20 cellular contexts compared by ENCODE assay signal in the genomic region with DNA sequence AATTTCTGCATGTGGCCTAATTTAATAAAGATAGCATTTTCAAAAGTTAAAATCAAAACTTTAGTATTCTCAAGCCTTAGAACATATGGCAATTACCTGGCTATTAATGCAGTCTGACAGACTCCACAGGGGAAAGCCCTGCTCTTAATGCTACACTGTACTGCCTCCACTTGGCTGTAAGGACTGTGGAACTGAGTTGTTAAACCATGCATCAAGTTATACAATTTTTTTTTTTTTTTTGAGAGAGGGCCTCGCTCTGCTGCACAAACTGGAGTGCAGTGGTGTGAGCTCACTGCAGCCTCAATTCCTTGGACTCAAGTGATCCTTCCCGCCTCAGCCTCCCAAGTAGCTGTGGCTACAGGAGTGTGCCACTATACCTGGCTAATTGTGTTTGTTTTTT.
"Had no signal": no experiment of that assay in that cellular context is flagged by ENCODE, and none has a peak within 500 bp of the region (broad histone marks: within the 10 kb centered on the region; RNA-seq: fewer than 3 reads in every experiment).

No MANE protein-coding gene starts in this region.

- ATAC-seq: activated CD4-positive, CD25-positive, alpha-beta regulatory T cell treated with anti-CD3 and anti-CD28 coated beads, Interleukin-2, amount 50 U/mL, for 24 hours; gastrocnemius medialis; right cardiac atrium; stimulated activated naive CD8-positive, alpha-beta T cell treated with anti-CD3 and anti-CD28 coated beads, Interleukin-15, Interleukin-2, amounts not matched to agents 100 U/mL and 50 U/mL, for 24 hours had no signal

- H3K4me1 ChIP-seq: esophagus muscularis mucosa, gastrocnemius medialis, parathyroid adenoma, upper lobe of left lung had no signal

- H3K27me3 ChIP-seq: esophagus muscularis mucosa, gastrocnemius medialis, upper lobe of left lung had no signal

- H3K79me2 ChIP-seq: parathyroid adenoma had no signal

- DNase-seq: activated CD4-positive, alpha-beta memory T cell treated with anti-CD3 and anti-CD28 coated beads, Interleukin-2, amount 10 ng/mL, durations not matched to agents 7 days and 5 days; activated CD4-positive, alpha-beta T cell treated with anti-CD3 and anti-CD28 coated beads, Interleukin-2, amount 10 ng/mL, durations not matched to agents 24 days and 14 days; activated gamma-delta T cell; activated naive CD4-positive, alpha-beta T cell treated with anti-CD3 and anti-CD28 coated beads, Interleukin-2, amount 50 U/mL, for 16 hours; central memory CD4-positive, alpha-beta T cell; gastrocnemius medialis; head of caudate nucleus; hypothalamus; nucleus accumbens; right cardiac atrium; stimulated activated CD4-positive, alpha-beta T cell treated with anti-CD3 and anti-CD28 coated beads, Interleukin-12 subunit alpha, Interleukin-12 subunit beta, amount 100 ng/mL, for 4 hours; stimulated activated CD4-positive, alpha-beta T cell treated with anti-CD3 and anti-CD28 coated beads, Interleukin-4, amount 100 ng/mL, for 4 hours; stimulated activated naive CD8-positive, alpha-beta T cell treated with anti-CD3 and anti-CD28 coated beads, Interleukin-15, Interleukin-2, amounts not matched to agents 100 U/mL and 50 U/mL, for 24 hours; upper lobe of left lung had no signal

- H2AFZ ChIP-seq: parathyroid adenoma had no signal

- H3K27ac ChIP-seq: esophagus muscularis mucosa, gastrocnemius medialis, parathyroid adenoma, upper lobe of left lung, VCaP had no signal

- H3K9ac ChIP-seq: parathyroid adenoma had no signal

- FAIRE-seq: astrocyte, colon had no signal

- H3K9me3 ChIP-seq: esophagus muscularis mucosa, gastrocnemius medialis, upper lobe of left lung had no signal

- H3K4me3 ChIP-seq: esophagus muscularis mucosa, gastrocnemius medialis, upper lobe of left lung had no signal
